ENCODE assay signal across 8 cellular contexts in genomic region chr1:24070821-24071393, GRCh38. TPM values are rescaled to one million over a fixed set of nuclear protein-coding genes. Genes with fewer than 3 reads are reported as not detected.
A peak's percentile ranks its signal among the peaks of the same experiment; 100 is the strongest.
DNase-seq lines count a peak whose midpoint lies in the region; ATAC-seq lines count a peak whose summit lies in the region.

No MANE protein-coding gene starts in this region.

- no peak for ATAC-seq in HG03354 (IDR thresholded peaks at IDR 0.05; ENCODE audit: poor library complexity, severe bottlenecking, unreplicated experiment)

- DNase-seq in CD1c-positive myeloid dendritic cell (ENCODE audit: extremely low spot score) (peak; percentile 73), HK-2 (ENCODE audit: unreplicated experiment) (peak; percentile 81), NCI-H748 (lab: John Stamatoyannopoulos, UW; ENCODE audit: unreplicated experiment) (peak; percentile 68), lung microvascular endothelial cell (ENCODE audit: low read depth in 2 of 2) (peak; percentile 76 to 83)
- DNase-seq in activated CD4-positive, alpha-beta T cell treated with anti-CD3 and anti-CD28 coated beads, Interleukin-2, amount 50 U/mL, for 4 hours, result peak; percentile 62 to 67
- DNase-seq in effector CD4-positive, alpha-beta T cell, result peak; percentile 57
- DNase-seq in stimulated activated CD8-positive, alpha-beta memory T cell treated with anti-CD3 and anti-CD28 coated beads, Interleukin-12 subunit alpha, Interleukin-12 subunit beta, amount 100 ng/mL, for 4 hours (ENCODE audit: low read depth), result peak; percentile 48

RNA-seq across cellular contexts. Expression of gene MYOM3, which starts 41.0 kb away (rescaled TPM):
- total RNA-seq in lung microvascular endothelial cell, result under 0.01 TPM in 1 of 2 replicates, not detected in the other
